In the genomic region with DNA sequence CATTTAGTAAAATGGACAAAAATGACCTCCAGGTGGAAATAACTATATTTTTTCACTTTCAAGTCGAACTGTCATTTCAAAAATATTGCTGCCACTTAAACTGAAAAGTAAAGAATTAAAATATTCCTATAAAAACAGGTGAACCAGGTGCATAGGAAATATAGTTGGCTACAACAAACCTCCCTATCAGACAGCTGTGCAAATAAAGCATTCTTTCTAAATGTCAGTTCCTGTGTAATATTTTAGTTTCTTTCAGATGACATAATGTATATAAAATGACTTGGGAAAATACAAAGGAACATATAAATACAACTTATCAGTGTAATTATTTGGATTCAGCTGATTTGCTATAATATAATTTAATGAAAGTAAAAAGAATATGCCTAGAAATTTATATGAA, we compare ENCODE assay signal across 17 cellular contexts.
"Had no signal": no experiment of that assay in that cellular context is flagged by ENCODE, and none has a peak within 500 bp of the region (broad histone marks: within the 10 kb centered on the region; RNA-seq: fewer than 3 reads in every experiment).

No MANE protein-coding gene starts in this region.

- H3K36me3 ChIP-seq: left ventricle myocardium inferior, neural progenitor cell, ovary, sigmoid colon had no signal

- H3K27me3 ChIP-seq: foreskin keratinocyte, neural progenitor cell, ovary, sigmoid colon had no signal

- H3K27ac ChIP-seq: foreskin keratinocyte, left ventricle myocardium inferior, neural progenitor cell, ovary, sigmoid colon had no signal

- DNase-seq: activated CD4-positive, alpha-beta T cell treated with anti-CD3 and anti-CD28 coated beads, Interleukin-2, amount 50 U/mL, for 1 hour; activated CD8-positive, alpha-beta memory T cell treated with anti-CD3 and anti-CD28 coated beads for 24 hours; activated naive CD4-positive, alpha-beta T cell treated with Interleukin-2 at 50 U/mL for 16 hours; anterior cingulate cortex; effector CD8-positive, alpha-beta T cell; foreskin keratinocyte; glutamatergic neuron; hypothalamus; kidney; left ventricle myocardium inferior; naive B cell; ovary; sigmoid colon; stimulated activated CD4-positive, alpha-beta T cell treated with anti-CD3 and anti-CD28 coated beads, Interleukin-1b, Interleukin-23, amount 100 ng/mL, for 48 hours; stimulated activated naive CD8-positive, alpha-beta T cell treated with anti-CD3 and anti-CD28 coated beads, Interleukin-15, amount 100 ng/mL, for 72 hours had no signal

- H3K4me1 ChIP-seq: foreskin keratinocyte, left ventricle myocardium inferior, neural progenitor cell, sigmoid colon had no signal

- H3K9me3 ChIP-seq: left ventricle myocardium inferior, ovary had no signal

- H3K4me3 ChIP-seq: left ventricle myocardium inferior, neural progenitor cell, ovary, sigmoid colon had no signal

- FAIRE-seq: kidney had no signal

- ATAC-seq: activated CD4-positive, CD25-positive, alpha-beta regulatory T cell treated with anti-CD3 and anti-CD28 coated beads, Interleukin-2, amount 50 U/mL, for 24 hours; foreskin keratinocyte; stimulated activated naive CD8-positive, alpha-beta T cell treated with anti-CD3 and anti-CD28 coated beads, Interleukin-15, amount 100 ng/mL, for 72 hours had no signal
